25 cellular contexts compared by ENCODE assay signal in genomic region chr15:99423186-99424130, GRCh38.
A peak's percentile ranks its signal among the peaks of the same experiment; 100 is the strongest.
DNase-seq lines count a peak whose midpoint lies in the region; ATAC-seq, FAIRE-seq and TF ChIP-seq lines count a peak whose summit lies in the region.
"Had no signal": no experiment of that assay in that cellular context is flagged by ENCODE, and none has a peak within 500 bp of the region (broad histone marks: within the 10 kb centered on the region; RNA-seq: fewer than 3 reads in every experiment).

No MANE protein-coding gene starts in this region.

- peak overlapping the region; percentile 33 for H2AFZ ChIP-seq in neuronal stem cell (ENCODE audit: low read length)

- TF ChIP-seq POLR2A in uterus (IDR thresholded peaks at IDR 0.05) = no peak

- no peak overlapping the region for H2BK5ac ChIP-seq in neuronal stem cell (ENCODE audit: low read length)

- H2BK12ac ChIP-seq in neuronal stem cell (ENCODE audit: low read length) = peak overlapping the region; percentile 58

- FAIRE-seq in kidney (lab: Jason Lieb, UNC) = no peak
- FAIRE-seq: colon, K562, RCC 7860 had no signal

- H3K27me3 ChIP-seq in neuronal stem cell (ENCODE audit: control insufficient read depth in 3 of 3, insufficient read depth in 3 of 3, low read depth in 1 of 3, low read length in 3 of 3) = no peaks in the 10 kb centered on the region
- no peaks in the 10 kb centered on the region for H3K27me3 ChIP-seq in uterus
- H3K27me3 ChIP-seq: brain microvascular endothelial cell had no signal

- H3K9me3 ChIP-seq in neuronal stem cell (replicated peaks in 1 of 2; ENCODE audit: control insufficient read depth in 2 of 2, insufficient read depth in 1 of 2, low read depth in 1 of 2, low read length in 2 of 2) (no peaks in the 10 kb centered on the region), uterus (no peaks in the 10 kb centered on the region), kidney (ENCODE audit: control insufficient read depth in 1 of 2, low read length in 2 of 2) (no peaks in the 10 kb centered on the region)
- H3K9me3 ChIP-seq: prostate gland, thoracic aorta had no signal

- no peak overlapping the region for H3K27ac Mint-ChIP-seq in glutamatergic neuron (ENCODE audit: unreplicated experiment)
- H3K27ac Mint-ChIP-seq: stimulated activated naive B cell treated with anti-CD40 and anti-IgM and Interleukin-4, amounts not matched to agents 10 μg/mL and 1 μg/mL and 100 μg/mL, for 72 hours; WTC11 had no signal

- H2BK15ac ChIP-seq in neuronal stem cell (ENCODE audit: low read length) = peak overlapping the region; percentile 58

- WGBS in neuronal stem cell (ENCODE audit: extremely low coverage in 2 of 2, insufficient read length in 2 of 2, insufficient replicate concordance in 1 of 2), 2 donors = no CpG with 5 or more reads among the region's 16 CpGs

- no peak for ATAC-seq in left cardiac atrium
- ATAC-seq: K562; stimulated activated naive B cell treated with anti-CD40 and anti-IgM and Interleukin-4, amounts not matched to agents 10 μg/mL and 1 μg/mL and 100 μg/mL, for 72 hours; WTC11 had no signal

- H3K9me3 Mint-ChIP-seq in glutamatergic neuron (ENCODE audit: unreplicated experiment) = peaks cover 2% of the 10 kb centered on the region

- H2BK120ac ChIP-seq in neuronal stem cell (ENCODE audit: low read depth, low read length) = no peak overlapping the region

- H3K4me1 ChIP-seq in neuronal stem cell (ENCODE audit: control insufficient read depth in 2 of 2, insufficient read depth in 1 of 2, low read depth in 1 of 2, low read length in 2 of 2) (peaks cover 2 to 3% of the 10 kb centered on the region in 2 donors), uterus (peaks cover 0 to 16% of the 10 kb centered on the region in 2 donors), kidney (ENCODE audit: control insufficient read depth in 1 of 2, insufficient read depth in 1 of 2, low read depth in 1 of 2, low read length in 2 of 2) (peaks cover 2 to 8% of the 10 kb centered on the region in 2 donors)
- H3K4me1 ChIP-seq: prostate gland had no signal

- H4K8ac ChIP-seq in neuronal stem cell (ENCODE audit: low read depth, low read length) = no peak overlapping the region

- H3K4ac ChIP-seq in neuronal stem cell (ENCODE audit: low read length) = peak overlapping the region; percentile 6

- peaks cover 2% of the 10 kb centered on the region for H3K79me1 ChIP-seq in neuronal stem cell (ENCODE audit: low read depth, low read length)

- no peak overlapping the region for H3K4me3 ChIP-seq in neuronal stem cell (ENCODE audit: low read length in 2 of 2)
- no peak overlapping the region for H3K4me3 ChIP-seq in uterus
- H3K4me3 ChIP-seq in kidney (ENCODE audit: low read length in 2 of 2) = no peak overlapping the region
- H3K4me3 ChIP-seq: K562, prostate gland, SK-N-MC, skin epidermis, thoracic aorta had no signal

- H2AK5ac ChIP-seq in neuronal stem cell (ENCODE audit: low read depth, low read length) = peak overlapping the region; percentile 70

- no peaks in the 10 kb centered on the region for H3K36me3 Mint-ChIP-seq in glutamatergic neuron (ENCODE audit: unreplicated experiment)
- H3K36me3 Mint-ChIP-seq: WTC11 had no signal

- no peak overlapping the region for H3K4me3 Mint-ChIP-seq in glutamatergic neuron (ENCODE audit: unreplicated experiment)
- H3K4me3 Mint-ChIP-seq: stimulated activated naive B cell treated with anti-CD40 and anti-IgM and Interleukin-4, amounts not matched to agents 10 μg/mL and 1 μg/mL and 100 μg/mL, for 72 hours; WTC11 had no signal

- intact Hi-C loops in cardiac septum (cut with DNase I) (no loop called here), left cardiac atrium (cut with DNase I) (no loop called here), uterus (cut with DNase I; ENCODE audit: low total_unique reads) (no loop called here), kidney (cut with DNase I) (no loop called here)

- H3K27me3 Mint-ChIP-seq in glutamatergic neuron (ENCODE audit: unreplicated experiment) = peaks cover 8% of the 10 kb centered on the region
- H3K27me3 Mint-ChIP-seq: stimulated activated naive B cell treated with anti-CD40 and anti-IgM and Interleukin-4, amounts not matched to agents 10 μg/mL and 1 μg/mL and 100 μg/mL, for 72 hours had no signal

- H3K14ac ChIP-seq in neuronal stem cell (ENCODE audit: low read length) = no peak overlapping the region

- no peak overlapping the region for H3K4me2 ChIP-seq in neuronal stem cell (ENCODE audit: insufficient read depth, low read length, poor library complexity, severe bottlenecking)

- H3K23ac ChIP-seq in neuronal stem cell (ENCODE audit: low read depth, low read length, poor library complexity) = peak overlapping the region; percentile 73

- no peak overlapping the region for H4K91ac ChIP-seq in neuronal stem cell (ENCODE audit: low read depth, low read length, poor library complexity)

- H3K18ac ChIP-seq in neuronal stem cell (ENCODE audit: low read length) = peak overlapping the region; percentile 89

- DNase-seq in cardiac septum (ENCODE audit: low spot score) = peak; percentile 70
- no peak for DNase-seq in left cardiac atrium
- DNase-seq in glutamatergic neuron = peak; percentile 2
- DNase-seq in neuronal stem cell (ENCODE audit: low spot score) = no peak
- peak; percentile 7 to 8 for DNase-seq in uterus
- DNase-seq in medulla oblongata (ENCODE audit: extremely low spot score) = no peak
- DNase-seq in kidney = no peak
- DNase-seq in NCI-H748 (lab: John Stamatoyannopoulos, UW; ENCODE audit: unreplicated experiment) = no peak
- DNase-seq: activated CD8-positive, alpha-beta memory T cell treated with anti-CD3 and anti-CD28 coated beads for 24 hours; brain microvascular endothelial cell; DMS153; GDM1; kidney glomerular epithelial cell; NCI-H1436 treated with DMSO at 0.1 percent for 48 hours; NCI-H510A; stimulated activated CD4-positive, alpha-beta T cell treated with anti-CD3 and anti-CD28 coated beads, Interleukin-2, amount 100 ng/mL, for 24 hours; stimulated activated naive B cell treated with anti-CD40 and anti-IgM and Interleukin-4, amounts not matched to agents 10 μg/mL and 1 μg/mL and 100 μg/mL, for 72 hours had no signal

- H3K27ac ChIP-seq in neuronal stem cell (replicated peaks; ENCODE audit: low read length) = no peak overlapping the region
- no peak overlapping the region for H3K27ac ChIP-seq in uterus
- no peak overlapping the region for H3K27ac ChIP-seq in kidney (ENCODE audit: low read depth in 2 of 2, low read length in 2 of 2)
- H3K27ac ChIP-seq: brain microvascular endothelial cell, prostate gland, SK-N-MC had no signal

- H3K9ac ChIP-seq in neuronal stem cell (ENCODE audit: low read depth, low read length, poor library complexity) = no peak overlapping the region
- H3K9ac ChIP-seq in kidney (ENCODE audit: low read length in 2 of 2) = no peak overlapping the region

- TF ChIP-seq CTCF in glutamatergic neuron (IDR thresholded peaks at IDR 0.05; ENCODE audit: partially characterized antibody, unreplicated experiment) (no peak), uterus (IDR thresholded peaks at IDR 0.05) (no peak), kidney (IDR thresholded peaks at IDR 0.05; ENCODE audit: borderline replicate concordance, extremely low read depth, insufficient read depth) (no peak)

- H3K36me3 ChIP-seq in neuronal stem cell (replicated peaks in 1 of 2; ENCODE audit: control insufficient read depth in 2 of 2, insufficient read depth in 2 of 2, low read length in 2 of 2) = no peaks in the 10 kb centered on the region
- no peaks in the 10 kb centered on the region for H3K36me3 ChIP-seq in uterus
- H3K36me3 ChIP-seq in kidney (ENCODE audit: control insufficient read depth in 1 of 2, insufficient read depth in 2 of 2, low read length in 2 of 2) = no peaks in the 10 kb centered on the region
- H3K36me3 ChIP-seq: brain microvascular endothelial cell, prostate gland, thoracic aorta had no signal

- H3K4me1 Mint-ChIP-seq in glutamatergic neuron (ENCODE audit: low read depth, unreplicated experiment) = peaks cover 2% of the 10 kb centered on the region

Comparison
In these comparisons a context has a peak if more than half of its experiments do, and no peak if none do; other contexts are left out.
1. DNase-seq: peak in cardiac septum (single experiment), glutamatergic neuron (single experiment) and uterus (2 of 2); none in left cardiac atrium (single experiment), neuronal stem cell (single experiment), medulla oblongata (single experiment), kidney (single experiment) and NCI-H748 (single experiment).